In the genomic region with DNA sequence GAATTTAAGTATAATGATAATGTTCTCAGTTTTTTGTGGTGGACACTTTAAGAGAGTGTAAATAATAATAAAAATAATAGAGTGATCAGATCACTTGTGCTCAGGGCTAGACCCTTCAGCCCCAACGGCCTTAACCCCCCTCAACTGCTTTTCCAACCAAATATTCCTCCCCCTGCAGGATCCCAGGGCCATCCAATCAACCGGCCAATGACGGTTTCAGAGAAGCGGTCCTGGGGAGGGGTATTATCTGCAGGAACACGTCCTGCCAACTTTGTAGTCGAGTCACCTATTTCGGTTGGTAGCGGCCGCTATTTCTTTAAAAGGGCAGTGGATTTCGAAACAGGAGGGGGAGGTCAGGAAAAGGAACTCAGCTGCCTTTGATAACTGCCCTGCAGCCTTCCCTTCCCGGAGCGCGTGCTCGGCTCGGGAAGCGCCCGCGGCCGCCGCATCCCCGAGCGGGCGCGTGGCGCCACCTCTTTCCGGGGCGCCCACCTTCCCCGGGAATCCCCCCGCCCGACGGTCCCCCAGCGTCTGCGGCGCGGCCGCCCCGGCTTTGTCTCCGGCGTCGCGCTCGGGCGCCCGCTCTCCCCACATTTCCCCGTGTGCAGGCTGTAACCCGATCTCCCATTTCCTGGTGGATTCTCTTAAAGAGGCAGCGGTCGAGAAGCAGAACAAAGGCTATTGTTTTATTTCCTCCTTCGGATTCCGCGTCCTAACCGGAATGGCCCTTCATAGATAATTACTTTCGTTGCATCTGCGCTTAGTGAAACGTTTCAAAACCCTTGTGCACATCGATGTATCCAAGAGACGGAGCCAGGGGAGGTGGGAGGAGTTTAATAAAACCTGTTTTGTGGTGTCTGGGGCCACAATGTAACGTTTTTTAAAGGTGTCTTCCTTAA, we compare ENCODE assay signal across 8 cellular contexts. TPM values are rescaled to one million over a fixed set of nuclear protein-coding genes. Genes with fewer than 3 reads are reported as not detected.
DNase-seq lines count a peak whose midpoint lies in the region; ATAC-seq and TF ChIP-seq lines count a peak whose summit lies in the region.

No MANE protein-coding gene starts in this region.

- under 1% methylated on average over 58 of the region's 58 CpGs for WGBS in right cardiac atrium

- H3K9me3 ChIP-seq in right cardiac atrium (ENCODE audit: control insufficient read depth, low read length), result no peaks in the 10 kb centered on the region

- no peaks in the 10 kb centered on the region for H3K9me3 Mint-ChIP-seq in T-helper 1 cell treated with Interleukin-12 subunit alpha and Interleukin-12 subunit beta and Interleukin-4 antibody, amounts not matched to agents 30 μg/mL and 1 μg/mL, for 36 hours

- intact Hi-C loops in right cardiac atrium (cut with DNase I), result loop anchor here in 1 of 4 donors (10.0 kb wide), 1 partner anchor 236 kb away; no protein-coding TSS in a partner anchor

- H3K36me3 ChIP-seq in rectal smooth muscle tissue (ENCODE audit: control insufficient read depth, insufficient read depth, low read length), result no peaks in the 10 kb centered on the region

- H3K27me3 ChIP-seq in right cardiac atrium (ENCODE audit: control insufficient read depth, insufficient read depth), result no peaks in the 10 kb centered on the region
- H3K27me3 ChIP-seq in rectal smooth muscle tissue (ENCODE audit: control insufficient read depth, insufficient read depth, low read length), result no peaks in the 10 kb centered on the region

- H3K4me3 ChIP-seq in right cardiac atrium (ENCODE audit: low read length) (peak overlapping the region; percentile 100), rectal smooth muscle tissue (ENCODE audit: low read length) (peak overlapping the region; percentile 92)

- H3K27me3 Mint-ChIP-seq in T-helper 1 cell treated with Interleukin-12 subunit alpha and Interleukin-12 subunit beta and Interleukin-4 antibody, amounts not matched to agents 30 μg/mL and 1 μg/mL, for 36 hours (ENCODE audit: low read depth), result no peaks in the 10 kb centered on the region

- H3K9ac ChIP-seq in rectal smooth muscle tissue (ENCODE audit: low read length), result peak overlapping the region; percentile 66

- H3K4me3 Mint-ChIP-seq in T-helper 1 cell treated with Interleukin-12 subunit alpha and Interleukin-12 subunit beta and Interleukin-4 antibody, amounts not matched to agents 30 μg/mL and 1 μg/mL, for 36 hours, result peak overlapping the region; percentile 93

- no peak for TF ChIP-seq CTCF in GM13976 (IDR thresholded peaks at IDR 0.05; ENCODE audit: borderline replicate concordance, control extremely low read depth, extremely low read depth, insufficient read depth, missing control alignments)

- H3K27ac Mint-ChIP-seq in T-helper 1 cell treated with Interleukin-12 subunit alpha and Interleukin-12 subunit beta and Interleukin-4 antibody, amounts not matched to agents 30 μg/mL and 1 μg/mL, for 36 hours, result peak overlapping the region; percentile 96

- in situ Hi-C loops in GM13976 (cut with MboI; ENCODE audit: low sequenced_read_pairs, unreplicated experiment), result no loop called here

- peaks cover 6% of the 10 kb centered on the region for H3K4me1 ChIP-seq in right cardiac atrium (ENCODE audit: control insufficient read depth, insufficient read depth, low read length)
- peaks cover 10% of the 10 kb centered on the region for H3K4me1 ChIP-seq in rectal smooth muscle tissue (ENCODE audit: control insufficient read depth, insufficient read depth, low read length)

- ATAC-seq in HG02763 (IDR thresholded peaks at IDR 0.05; ENCODE audit: unreplicated experiment) (peak; percentile 20), right cardiac atrium (peak; percentile 80 to 85)

- peak; percentile 85 for DNase-seq in GM13976 (ENCODE audit: low spot score)
- peak; percentile 92 for DNase-seq in NCI-H1417 treated with DMSO at 0.1 percent for 48 hours (lab: John Stamatoyannopoulos, UW)
- DNase-seq in anterior cingulate cortex (lab: John Stamatoyannopoulos, UW), result peak in 49 of 58 donors; percentile 18 to 86 (median 56)
- peak; percentile 61 to 86 (median 85) for DNase-seq in right cardiac atrium
- no peak for DNase-seq in mesenteric fat pad (ENCODE audit: low spot score)

- H3K36me3 Mint-ChIP-seq in T-helper 1 cell treated with Interleukin-12 subunit alpha and Interleukin-12 subunit beta and Interleukin-4 antibody, amounts not matched to agents 30 μg/mL and 1 μg/mL, for 36 hours (ENCODE audit: low read depth), result peaks cover 9% of the 10 kb centered on the region

- H3K4me1 Mint-ChIP-seq in T-helper 1 cell treated with Interleukin-12 subunit alpha and Interleukin-12 subunit beta and Interleukin-4 antibody, amounts not matched to agents 30 μg/mL and 1 μg/mL, for 36 hours (ENCODE audit: low read depth), result peaks cover 25% of the 10 kb centered on the region

- peak overlapping the region; percentile 92 for H3K27ac ChIP-seq in right cardiac atrium (ENCODE audit: low read length)
- peak overlapping the region; percentile 98 for H3K27ac ChIP-seq in rectal smooth muscle tissue (ENCODE audit: low read depth, low read length)

RNA-seq across cellular contexts. Expression of a gene that starts 0.7 kb away (rescaled TPM):
- total RNA-seq in right cardiac atrium (10 to 100 TPM in 3 of 4 donors, 1 to 10 TPM in 1; 9.9 to 31.4 (median 11.7) TPM), mesenteric fat pad (42.0 TPM)
- polyA plus RNA-seq in right cardiac atrium, result 2.9 TPM
